ENCODE assay signal across 16 cellular contexts in genomic region chr5:135154961-135155360, GRCh38.
DNase-seq lines count a peak whose midpoint lies in the region; ATAC-seq and TF ChIP-seq lines count a peak whose summit lies in the region.
"Had no signal": no experiment of that assay in that cellular context is flagged by ENCODE, and none has a peak within 500 bp of the region (broad histone marks: within the 10 kb centered on the region; RNA-seq: fewer than 3 reads in every experiment).

No MANE protein-coding gene starts in this region.

- 85 to 93% methylated on average over 7 of the region's 7 CpGs for whole genome bisulfite sequencing in endodermal cell (ENCODE audit: insufficient coverage in 1 of 2, insufficient read length in 1 of 2), 2 experiments

- H3K4me3 ChIP-seq in endodermal cell (ENCODE audit: low read length), result no peak overlapping the region
- H3K4me3 ChIP-seq: BLaER1, GM23338 had no signal

- CTCF ChIA-PET in activated CD8-positive, alpha-beta memory T cell treated with anti-CD3 and anti-CD28 coated beads, Interleukin-2, amount 10 ng/mL, durations not matched to agents 7 days and 5 days (lab: Charles Lee), result no interaction called here

- no peaks in the 10 kb centered on the region for H3K36me3 Mint-ChIP-seq in activated CD8-positive, alpha-beta memory T cell treated with anti-CD3 and anti-CD28 coated beads, Interleukin-2, amount 10 ng/mL, durations not matched to agents 7 days and 5 days
- H3K36me3 Mint-ChIP-seq in endodermal cell (ENCODE audit: low read depth) (no peaks in the 10 kb centered on the region), type B pancreatic cell (no peaks in the 10 kb centered on the region)
- H3K36me3 Mint-ChIP-seq: CD14-positive monocyte; CD4-positive, alpha-beta memory T cell had no signal

- no peak overlapping the region for H3K4me3 Mint-ChIP-seq in activated CD8-positive, alpha-beta memory T cell treated with anti-CD3 and anti-CD28 coated beads, Interleukin-2, amount 10 ng/mL, durations not matched to agents 7 days and 5 days
- H3K4me3 Mint-ChIP-seq in endodermal cell, result no peak overlapping the region
- no peak overlapping the region for H3K4me3 Mint-ChIP-seq in type B pancreatic cell
- H3K4me3 Mint-ChIP-seq: CD14-positive monocyte; CD4-positive, alpha-beta memory T cell; GM23338 had no signal

- ATAC-seq in activated CD8-positive, alpha-beta memory T cell treated with anti-CD3 and anti-CD28 coated beads, Interleukin-2, amount 10 ng/mL, durations not matched to agents 7 days and 5 days, result no peak
- ATAC-seq: GM23338 had no signal

- no peaks in the 10 kb centered on the region for H3K27me3 ChIP-seq in endodermal cell (ENCODE audit: control insufficient read depth, insufficient read depth, low read length, poor library complexity, severe bottlenecking)
- H3K27me3 ChIP-seq: BLaER1 had no signal

- peaks cover 8% of the 10 kb centered on the region for H3K27me3 Mint-ChIP-seq in activated CD8-positive, alpha-beta memory T cell treated with anti-CD3 and anti-CD28 coated beads, Interleukin-2, amount 10 ng/mL, durations not matched to agents 7 days and 5 days
- H3K27me3 Mint-ChIP-seq in endodermal cell (ENCODE audit: insufficient read depth) (peaks cover 5% of the 10 kb centered on the region), type B pancreatic cell (peaks cover 30% of the 10 kb centered on the region)

- H3K9me3 ChIP-seq in endodermal cell (ENCODE audit: control insufficient read depth, low read length), result no peaks in the 10 kb centered on the region

- no peak overlapping the region for H3K27ac Mint-ChIP-seq in activated CD8-positive, alpha-beta memory T cell treated with anti-CD3 and anti-CD28 coated beads, Interleukin-2, amount 10 ng/mL, durations not matched to agents 7 days and 5 days
- H3K27ac Mint-ChIP-seq in endodermal cell (no peak overlapping the region), type B pancreatic cell (no peak overlapping the region)
- H3K27ac Mint-ChIP-seq: CD4-positive, alpha-beta memory T cell; GM23338 had no signal

- H3K27ac ChIP-seq in endodermal cell (ENCODE audit: low read depth, low read length), result no peak overlapping the region
- H3K27ac ChIP-seq: BLaER1 had no signal

- TF ChIP-seq CTCF in endodermal cell (conservative IDR thresholded peaks at IDR 0.05) (no peak), type B pancreatic cell (conservative IDR thresholded peaks at IDR 0.05) (no peak)

- H3K9me3 Mint-ChIP-seq in activated CD8-positive, alpha-beta memory T cell treated with anti-CD3 and anti-CD28 coated beads, Interleukin-2, amount 10 ng/mL, durations not matched to agents 7 days and 5 days (ENCODE audit: low read depth), result peaks cover 2% of the 10 kb centered on the region
- H3K9me3 Mint-ChIP-seq in endodermal cell (peaks cover 3% of the 10 kb centered on the region), type B pancreatic cell (peaks cover 14% of the 10 kb centered on the region)

- peak; percentile 28 for DNase-seq in activated CD8-positive, alpha-beta memory T cell treated with anti-CD3 and anti-CD28 coated beads, Interleukin-2, amount 10 ng/mL, durations not matched to agents 7 days and 5 days
- no peak for DNase-seq in activated CD8-positive, alpha-beta memory T cell treated with anti-CD3 and anti-CD28 coated beads, Interleukin-2, amount 50 U/mL, for 4 hours
- DNase-seq in endodermal cell (peak; percentile 15), mesenteric fat pad (ENCODE audit: low spot score) (peak; percentile 68), type B pancreatic cell (ENCODE audit: extremely low spot score, unreplicated experiment) (peak; percentile 36), epidermal melanocyte (ENCODE audit: insufficient read length, low spot score) (no peak), NCI-H774 (lab: John Stamatoyannopoulos, UW) (no peak)
- DNase-seq in stimulated activated CD4-positive, alpha-beta T cell treated with anti-CD3 and anti-CD28 coated beads, Interleukin-4, amount 100 ng/mL, for 1 hour, result no peak
- DNase-seq: 8988T; CD4-positive, alpha-beta memory T cell; DMS153; DMS79; GDM1 had no signal

- H3K36me3 ChIP-seq in endodermal cell (ENCODE audit: control insufficient read depth, insufficient read depth, low read length), result no peaks in the 10 kb centered on the region
- H3K36me3 ChIP-seq: BLaER1 had no signal

- no peak overlapping the region for H3K9ac ChIP-seq in endodermal cell (ENCODE audit: extremely low read depth, low read length, poor library complexity, severe bottlenecking)
- H3K9ac ChIP-seq: BLaER1 had no signal

- no peaks in the 10 kb centered on the region for H3K4me1 Mint-ChIP-seq in activated CD8-positive, alpha-beta memory T cell treated with anti-CD3 and anti-CD28 coated beads, Interleukin-2, amount 10 ng/mL, durations not matched to agents 7 days and 5 days
- H3K4me1 Mint-ChIP-seq in endodermal cell (peaks cover 34% of the 10 kb centered on the region), type B pancreatic cell (ENCODE audit: unreplicated experiment) (no peaks in the 10 kb centered on the region)
- H3K4me1 Mint-ChIP-seq: CD4-positive, alpha-beta memory T cell had no signal

- H3K4me1 ChIP-seq in endodermal cell (ENCODE audit: control insufficient read depth, insufficient read depth, low read length), result peaks cover 21% of the 10 kb centered on the region
- H3K4me1 ChIP-seq: BLaER1 had no signal

Comparison
In these comparisons a context has a peak if more than half of its experiments do, and no peak if none do; other contexts are left out.
1. DNase-seq: peak in activated CD8-positive, alpha-beta memory T cell treated with anti-CD3 and anti-CD28 coated beads, Interleukin-2, amount 10 ng/mL, durations not matched to agents 7 days and 5 days (single experiment), endodermal cell (single experiment), mesenteric fat pad (single experiment) and type B pancreatic cell (single experiment); none in activated CD8-positive, alpha-beta memory T cell treated with anti-CD3 and anti-CD28 coated beads, Interleukin-2, amount 50 U/mL, for 4 hours (single experiment), epidermal melanocyte (single experiment), NCI-H774 (single experiment) and stimulated activated CD4-positive, alpha-beta T cell treated with anti-CD3 and anti-CD28 coated beads, Interleukin-4, amount 100 ng/mL, for 1 hour (single experiment).